ENCODE assay signal across 8 cellular contexts in genomic region chr7:73738220-73738611, GRCh38. TPM values are rescaled to one million over a fixed set of nuclear protein-coding genes. Genes with fewer than 3 reads are reported as not detected.
DNase-seq lines count a peak whose midpoint lies in the region; ATAC-seq and TF ChIP-seq lines count a peak whose summit lies in the region.

No MANE protein-coding gene starts in this region.

- H2AFZ ChIP-seq in trophoblast cell (ENCODE audit: insufficient read depth, low read length, poor library complexity): peak overlapping the region; percentile 80

- peak; percentile 10 for DNase-seq in NCI-H2029 treated with DMSO at 0.1 percent for 48 hours (lab: John Stamatoyannopoulos, UW)
- DNase-seq in NCI-H2029 (lab: John Stamatoyannopoulos, UW): no peak
- DNase-seq in SK-MEL-5 (ENCODE audit: low read depth, low spot score): peak; percentile 69
- peak; percentile 50 to 74 (median 57) for DNase-seq in adrenal gland
- DNase-seq in heart right ventricle: peak in 1 of 2 donors; percentile 61
- DNase-seq in trophoblast cell: peak; percentile 46 to 52
- DNase-seq in cortex of kidney (lab: John Stamatoyannopoulos, UW): no peak

- H3K4me3 ChIP-seq in adrenal gland (peak overlapping the region; percentile 63 to 79 (median 76)), heart right ventricle (peak overlapping the region; percentile 76 to 95 (median 89)), trophoblast cell (ENCODE audit: low read depth, low read length) (peak overlapping the region; percentile 86)

- in situ Hi-C loops in SK-MEL-5 (cut with HindIII; ENCODE audit: low pct_unique_long_range_greater_than_20kb, low sequenced_read_pairs): no loop called here

- H3K27me3 ChIP-seq in adrenal gland (no peaks in the 10 kb centered on the region), heart right ventricle (no peaks in the 10 kb centered on the region), trophoblast cell (ENCODE audit: insufficient read depth, low read length) (no peaks in the 10 kb centered on the region)

- H2BK120ac ChIP-seq in trophoblast cell (ENCODE audit: insufficient read depth, low read length, poor library complexity): no peak overlapping the region

- peaks cover 7 to 8% of the 10 kb centered on the region in 2 donors for H3K4me1 ChIP-seq in adrenal gland (replicated peaks in 1 of 2)
- H3K4me1 ChIP-seq in heart right ventricle: peaks cover 6 to 29% (median 19%) of the 10 kb centered on the region in 9 donors
- H3K4me1 ChIP-seq in trophoblast cell (ENCODE audit: control insufficient read depth in 1 of 2, insufficient read depth in 2 of 2, low read length in 2 of 2): peaks cover 33 to 40% of the 10 kb centered on the region in 2 experiments

- H3K79me2 ChIP-seq in trophoblast cell (ENCODE audit: control insufficient read depth, insufficient read depth, low read length, poor library complexity): peaks cover 13% of the 10 kb centered on the region

- peak overlapping the region; percentile 82 for H3K4me2 ChIP-seq in trophoblast cell (ENCODE audit: low read length)

- peak overlapping the region; percentile 31 for H2AK5ac ChIP-seq in trophoblast cell (ENCODE audit: low read length)

- H3K27ac ChIP-seq in adrenal gland (peak overlapping the region in 4 of 5 donors; percentile 58 to 84 (median 76)), heart right ventricle (peak overlapping the region in 9 of 10 donors; percentile 43 to 89 (median 85)), trophoblast cell (ENCODE audit: low read depth, low read length) (peak overlapping the region; percentile 54)

- intact Hi-C loops in adrenal gland (cut with DNase I): no loop called here
- intact Hi-C loops in heart right ventricle (cut with DNase I): loop anchor here in 5 of 10 donors (10.0 kb wide), 3 partner anchors 53 to 117 kb away; partner anchors contain the start of genes BUD23 (in 1 of the 5), DNAJC30 (in 1 of the 5) and METTL27 (in 1 of the 5)

- WGBS in adrenal gland, 4 donors: 0 to 1% (median 1%) methylated on average over 15 to 24 of the region's 24 CpGs
- WGBS in heart right ventricle, 2 donors: 1 to 2% methylated on average over 22 to 24 of the region's 24 CpGs
- no CpG with 5 or more reads among the region's 24 CpGs for WGBS in trophoblast cell (ENCODE audit: extremely low coverage, insufficient coverage, insufficient read length)

- no peak for TF ChIP-seq POLR2A in adrenal gland (IDR thresholded peaks at IDR 0.05)

- H3K4ac ChIP-seq in trophoblast cell (ENCODE audit: low read depth, low read length): peak overlapping the region; percentile 48

- peak overlapping the region; percentile 38 for H4K8ac ChIP-seq in trophoblast cell (ENCODE audit: low read depth, low read length)

- peak overlapping the region; percentile 76 for H4K91ac ChIP-seq in trophoblast cell (ENCODE audit: low read depth, low read length)

- peaks cover 0 to 7% of the 10 kb centered on the region in 2 donors for H3K36me3 ChIP-seq in adrenal gland (replicated peaks in 1 of 2)
- peaks cover 0 to 24% (median 0%) of the 10 kb centered on the region in 9 donors for H3K36me3 ChIP-seq in heart right ventricle
- H3K36me3 ChIP-seq in trophoblast cell (ENCODE audit: control insufficient read depth in 1 of 2, insufficient read depth in 2 of 2, low read length in 2 of 2): peaks cover 18 to 20% of the 10 kb centered on the region in 2 experiments

- peak overlapping the region; percentile 73 for H3K18ac ChIP-seq in trophoblast cell (ENCODE audit: low read length)

- no peak overlapping the region for H3K23ac ChIP-seq in trophoblast cell (ENCODE audit: low read length)

- H2BK12ac ChIP-seq in trophoblast cell (ENCODE audit: low read length): no peak overlapping the region

- peak overlapping the region; percentile 71 for H2BK5ac ChIP-seq in trophoblast cell (ENCODE audit: low read depth, low read length, poor library complexity)

- TF ChIP-seq CTCF in adrenal gland (IDR thresholded peaks at IDR 0.05): no peak
- TF ChIP-seq CTCF in heart right ventricle (IDR thresholded peaks at IDR 0.05): no peak

- H3K14ac ChIP-seq in trophoblast cell (ENCODE audit: low read length): peak overlapping the region; percentile 84

- peak; percentile 4 for ATAC-seq in HG03442 (IDR thresholded peaks at IDR 0.05; ENCODE audit: unreplicated experiment)
- ATAC-seq in heart right ventricle: peak; percentile 34 to 55 (median 48)

- H3K9ac ChIP-seq in trophoblast cell (ENCODE audit: low read length): peak overlapping the region; percentile 85

- H3K9me3 ChIP-seq in adrenal gland (replicated peaks in 1 of 3) (no peaks in the 10 kb centered on the region), heart right ventricle (no peaks in the 10 kb centered on the region), trophoblast cell (ENCODE audit: insufficient read depth, low read depth, low read length) (no peaks in the 10 kb centered on the region)

- peak overlapping the region; percentile 28 for H4K12ac ChIP-seq in trophoblast cell (ENCODE audit: low read depth, low read length)

- H3K79me1 ChIP-seq in trophoblast cell (ENCODE audit: low read length): peaks cover 33% of the 10 kb centered on the region

RNA-seq across cellular contexts. Expression of gene ABHD11, which starts 0.4 kb away (rescaled TPM):
- 27.5 and 31.8 TPM in 2 replicates for total RNA-seq in SK-MEL-5 (2014; rRNA removed; shearing (Covaris generic))
- polyA plus RNA-seq in SK-MEL-5 (2015; cell fraction: cytosol; rRNA removed): 34.0 and 38.3 TPM in 2 replicates
- 105 and 159 TPM in 2 replicates for polyA plus RNA-seq in SK-MEL-5 (2015; cell fraction: nucleus; rRNA removed)
- total RNA-seq in adrenal gland: 10 to 100 TPM; 13.0 to 20.5 (median 18.2) TPM
- polyA plus RNA-seq in adrenal gland: 10 to 100 TPM; 15.4 to 41.6 (median 39.2) TPM
- total RNA-seq in heart right ventricle: 10 to 100 TPM; 20.0 to 36.8 (median 29.6) TPM
- polyA plus RNA-seq in heart right ventricle: 10 to 100 TPM; 26.8 to 36.6 TPM
- polyA plus RNA-seq in trophoblast cell (2013): 21.8 and 23.2 TPM in 2 replicates

RNA-seq across cellular contexts. Expression of gene STX1A, which starts 18.7 kb away (rescaled TPM):
- 6.7 and 7.0 TPM in 2 replicates for total RNA-seq in SK-MEL-5 (2014; rRNA removed; shearing (Covaris generic))
- polyA plus RNA-seq in SK-MEL-5 (2015; cell fraction: cytosol; rRNA removed): 8.5 and 10.2 TPM in 2 replicates
- 47.8 and 137 TPM in 2 replicates for polyA plus RNA-seq in SK-MEL-5 (2015; cell fraction: nucleus; rRNA removed)
- 1 to 10 TPM in 7 of 8 donors, under 1 TPM in 1; 0.52 to 8.0 (median 4.2) TPM for total RNA-seq in adrenal gland
- 10 to 100 TPM in 1 of 3 donors, 1 to 10 TPM in 2; 5.3 to 28.1 (median 7.2) TPM for polyA plus RNA-seq in adrenal gland
- total RNA-seq in heart right ventricle: 1 to 10 TPM in 9 of 10 donors, under 1 TPM in 1; 0.88 to 2.7 (median 1.8) TPM
- 1 to 10 TPM; 2.5 to 3.4 TPM for polyA plus RNA-seq in heart right ventricle
- polyA plus RNA-seq in trophoblast cell (2013): 6.4 and 6.6 TPM in 2 replicates

RNA-seq across cellular contexts. Expression of gene CLDN3, which starts 31.9 kb away (rescaled TPM):
- total RNA-seq in SK-MEL-5 (2014; rRNA removed; shearing (Covaris generic)): not detected in 2 replicates
- polyA plus RNA-seq in SK-MEL-5 (2015; cell fraction: cytosol; rRNA removed): 0.52 TPM in 1 of 2 replicates, not detected in the other
- polyA plus RNA-seq in SK-MEL-5 (2015; cell fraction: nucleus; rRNA removed): not detected in 2 replicates
- total RNA-seq in adrenal gland: under 1 TPM in 4 of 8 donors, not detected in 4; 0.22 to 0.72 (median 0.42) TPM
- polyA plus RNA-seq in adrenal gland: under 1 TPM in 2 of 3 donors, not detected in 1; 0.24 to 0.40 TPM
- total RNA-seq in heart right ventricle: not detected
- polyA plus RNA-seq in heart right ventricle: not detected
- polyA plus RNA-seq in trophoblast cell (2013): 7.3 and 7.6 TPM in 2 replicates

RNA-seq across cellular contexts. Expression of gene BUD23, which starts 54.8 kb away (rescaled TPM):
- total RNA-seq in SK-MEL-5 (2014; rRNA removed; shearing (Covaris generic)): 142 and 181 TPM in 2 replicates
- polyA plus RNA-seq in SK-MEL-5 (2015; cell fraction: cytosol; rRNA removed): 432 and 633 TPM in 2 replicates
- polyA plus RNA-seq in SK-MEL-5 (2015; cell fraction: nucleus; rRNA removed): 156 and 166 TPM in 2 replicates
- total RNA-seq in adrenal gland (10 to 100 TPM; 34.7 to 69.4 (median 61.1) TPM), heart right ventricle (10 to 100 TPM; 63.4 to 89.9 (median 66.8) TPM)
- polyA plus RNA-seq in adrenal gland (100 to 1,000 TPM in 2 of 3 donors, 10 to 100 TPM in 1; 79.5 to 123 (median 115) TPM), heart right ventricle (100 to 1,000 TPM; 123 to 134 TPM)
- polyA plus RNA-seq in trophoblast cell (2013): 67.3 and 70.4 TPM in 2 replicates

RNA-seq across cellular contexts. Expression of gene DNAJC30, which starts 55.0 kb away (rescaled TPM):
- 4.3 and 4.5 TPM in 2 replicates for total RNA-seq in SK-MEL-5 (2014; rRNA removed; shearing (Covaris generic))
- 22.5 and 28.6 TPM in 2 replicates for polyA plus RNA-seq in SK-MEL-5 (2015; cell fraction: cytosol; rRNA removed)
- 9.4 and 14.3 TPM in 2 replicates for polyA plus RNA-seq in SK-MEL-5 (2015; cell fraction: nucleus; rRNA removed)
- total RNA-seq in adrenal gland (10 to 100 TPM in 7 of 8 donors, 1 to 10 TPM in 1; 9.0 to 28.2 (median 18.3) TPM), heart right ventricle (10 to 100 TPM; 12.1 to 20.8 (median 15.8) TPM)
- polyA plus RNA-seq in adrenal gland (10 to 100 TPM in 2 of 3 donors, 1 to 10 TPM in 1; 9.9 to 14.8 (median 13.9) TPM), heart right ventricle (1 to 10 TPM; 9.1 TPM)
- polyA plus RNA-seq in trophoblast cell (2013): 5.4 and 6.0 TPM in 2 replicates

Comparison
In these comparisons a context has a peak if more than half of its experiments do, and no peak if none do; other contexts are left out.
1. DNase-seq: peak in NCI-H2029 treated with DMSO at 0.1 percent for 48 hours (single experiment), SK-MEL-5 (single experiment), adrenal gland (7 of 7) and trophoblast cell (2 of 2); none in NCI-H2029 (single experiment) and cortex of kidney (single experiment).
2. Peak in every context shown above with its lines, with median percentiles within 50 percentile points of each other: H3K27ac ChIP-seq and H3K4me3 ChIP-seq.